8 cellular contexts compared by ENCODE assay signal in the genomic region with DNA sequence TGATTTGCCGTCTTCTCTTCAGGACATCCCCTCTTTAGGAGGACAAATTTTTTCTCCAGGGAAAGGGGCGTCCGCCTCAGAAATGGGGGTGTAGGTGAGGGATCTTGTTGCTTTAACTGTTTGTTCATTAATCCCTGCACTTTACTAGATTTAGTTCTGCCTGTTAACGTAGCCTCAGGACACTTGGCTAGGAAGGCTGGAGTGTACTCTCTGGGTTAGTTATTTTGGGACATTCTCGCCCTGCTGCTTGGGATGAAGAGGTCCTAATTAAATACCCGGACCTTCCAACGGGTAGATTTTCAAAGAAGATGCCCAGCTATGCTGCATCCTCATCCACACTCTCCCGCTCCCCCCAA. TPM values are rescaled to one million over a fixed set of nuclear protein-coding genes. Genes with fewer than 3 reads are reported as not detected.
DNase-seq lines count a peak whose midpoint lies in the region; ATAC-seq and TF ChIP-seq lines count a peak whose summit lies in the region.

No MANE protein-coding gene starts in this region.

- H3K4me2 ChIP-seq in PC-9: peak overlapping the region; percentile 92

- H3K36me3 Mint-ChIP-seq in endothelial cell (ENCODE audit: low read depth, unreplicated experiment): no peaks in the 10 kb centered on the region
- H3K36me3 Mint-ChIP-seq in nephron (ENCODE audit: low read depth): no peaks in the 10 kb centered on the region

- POLR2A ChIA-PET in PC-9 (lab: Charles Lee; ENCODE audit: unreplicated experiment): no interaction called here

- peaks cover 6% of the 10 kb centered on the region; the same call in 1 of the 2 replicates for H3F3A ChIP-seq in PC-9 (ENCODE audit: insufficient read depth, low read depth)

- intact Hi-C loops in PC-9 (cut with micrococcal nuclease; ENCODE audit: unreplicated experiment): no loop called here

- no peaks in the 10 kb centered on the region for H3K9me2 ChIP-seq in PC-9 (ENCODE audit: insufficient read depth)

- H4K20me1 ChIP-seq in PC-9 (ENCODE audit: insufficient read depth): no peaks in the 10 kb centered on the region

- TF ChIP-seq CTCF in BE2C (IDR thresholded peaks at IDR 0.05; ENCODE audit: low read depth, low read length) (no peak), PC-9 (conservative IDR thresholded peaks at IDR 0.05) (no peak), endothelial cell (IDR thresholded peaks at IDR 0.05; ENCODE audit: unreplicated experiment) (no peak), nephron (IDR thresholded peaks at IDR 0.05; ENCODE audit: unreplicated experiment in 3 of 3) (no peak)

- no peak overlapping the region for H3K27ac Mint-ChIP-seq in endothelial cell (ENCODE audit: unreplicated experiment)
- no peak overlapping the region for H3K27ac Mint-ChIP-seq in nephron

- H3K9me3 ChIP-seq in BE2C (no peaks in the 10 kb centered on the region), PC-9 (ENCODE audit: insufficient read depth, low read depth) (no peaks in the 10 kb centered on the region)

- H3K4me3 ChIP-seq in BE2C (ENCODE audit: low read depth, low read length) (peak overlapping the region; percentile 44), PC-9 (peak overlapping the region; percentile 61)

- H3K9me3 Mint-ChIP-seq in endothelial cell (ENCODE audit: unreplicated experiment) (no peaks in the 10 kb centered on the region), nephron (no peaks in the 10 kb centered on the region)

- ATAC-seq in GM19351 (IDR thresholded peaks at IDR 0.05; ENCODE audit: unreplicated experiment) (no peak), GM19395 (IDR thresholded peaks at IDR 0.05; ENCODE audit: unreplicated experiment) (no peak)

- no peak for DNase-seq in BE2C
- DNase-seq in PC-9: no peak
- DNase-seq in endothelial cell (ENCODE audit: low spot score): no peak
- DNase-seq in GOT3 (lab: John Stamatoyannopoulos, UW): no peak
- no peak for DNase-seq in middle frontal gyrus (ENCODE audit: extremely low spot score, low spot score)

- no peaks in the 10 kb centered on the region for H3K4me1 ChIP-seq in BE2C
- peaks cover 5% of the 10 kb centered on the region; the same call in 1 of the 2 replicates for H3K4me1 ChIP-seq in PC-9 (replicated peaks; ENCODE audit: insufficient read depth)

- H3K4me1 Mint-ChIP-seq in endothelial cell (ENCODE audit: unreplicated experiment): peaks cover 5% of the 10 kb centered on the region
- H3K4me1 Mint-ChIP-seq in nephron: peaks cover 4% of the 10 kb centered on the region

- H3K27me3 ChIP-seq in BE2C (peaks cover 25% of the 10 kb centered on the region), PC-9 (ENCODE audit: insufficient read depth, low read depth) (0 out of 2 replicates have a peak, but pooled peaks cover 4% of the 10 kb centered on the region)

- H3K36me3 ChIP-seq in BE2C: no peaks in the 10 kb centered on the region
- no peaks in the 10 kb centered on the region for H3K36me3 ChIP-seq in PC-9 (ENCODE audit: low read depth)

- CTCF ChIA-PET in PC-9 (lab: Charles Lee): interaction anchor here (0.6 kb wide), 2 partner anchors 445 to 669 kb away, joined by 3 to 4 read pairs; no protein-coding TSS in a partner anchor

- BruUV-seq in PC-9 (replicated peaks; lab: Mats Ljungman, UMichigan): no TSS peak

- H3K27me3 Mint-ChIP-seq in endothelial cell (ENCODE audit: unreplicated experiment) (no peaks in the 10 kb centered on the region), nephron (ENCODE audit: low read depth) (peaks cover 51% of the 10 kb centered on the region)

- H3K4me3 Mint-ChIP-seq in endothelial cell (ENCODE audit: unreplicated experiment): peak overlapping the region; percentile 86
- peak overlapping the region; percentile 77 to 82 (median 80) for H3K4me3 Mint-ChIP-seq in nephron

- peak overlapping the region; percentile 76 for H2AFZ ChIP-seq in PC-9

- no peak overlapping the region for H3K27ac ChIP-seq in PC-9

- no peaks in the 10 kb centered on the region for H3K79me2 ChIP-seq in PC-9 (ENCODE audit: low read depth)

RNA-seq across cellular contexts. Expression of a gene that starts 0.6 kb away (rescaled TPM):
- polyA plus RNA-seq in BE2C (2012; ENCODE audit: insufficient read depth, insufficient read length, low read depth): not detected
- total RNA-seq in PC-9 (2021) (1.3 and 1.8 TPM in 2 replicates), endothelial cell (ENCODE audit: unreplicated experiment) (not detected)
